ENCODE assay signal across 8 cellular contexts in the genomic region with DNA sequence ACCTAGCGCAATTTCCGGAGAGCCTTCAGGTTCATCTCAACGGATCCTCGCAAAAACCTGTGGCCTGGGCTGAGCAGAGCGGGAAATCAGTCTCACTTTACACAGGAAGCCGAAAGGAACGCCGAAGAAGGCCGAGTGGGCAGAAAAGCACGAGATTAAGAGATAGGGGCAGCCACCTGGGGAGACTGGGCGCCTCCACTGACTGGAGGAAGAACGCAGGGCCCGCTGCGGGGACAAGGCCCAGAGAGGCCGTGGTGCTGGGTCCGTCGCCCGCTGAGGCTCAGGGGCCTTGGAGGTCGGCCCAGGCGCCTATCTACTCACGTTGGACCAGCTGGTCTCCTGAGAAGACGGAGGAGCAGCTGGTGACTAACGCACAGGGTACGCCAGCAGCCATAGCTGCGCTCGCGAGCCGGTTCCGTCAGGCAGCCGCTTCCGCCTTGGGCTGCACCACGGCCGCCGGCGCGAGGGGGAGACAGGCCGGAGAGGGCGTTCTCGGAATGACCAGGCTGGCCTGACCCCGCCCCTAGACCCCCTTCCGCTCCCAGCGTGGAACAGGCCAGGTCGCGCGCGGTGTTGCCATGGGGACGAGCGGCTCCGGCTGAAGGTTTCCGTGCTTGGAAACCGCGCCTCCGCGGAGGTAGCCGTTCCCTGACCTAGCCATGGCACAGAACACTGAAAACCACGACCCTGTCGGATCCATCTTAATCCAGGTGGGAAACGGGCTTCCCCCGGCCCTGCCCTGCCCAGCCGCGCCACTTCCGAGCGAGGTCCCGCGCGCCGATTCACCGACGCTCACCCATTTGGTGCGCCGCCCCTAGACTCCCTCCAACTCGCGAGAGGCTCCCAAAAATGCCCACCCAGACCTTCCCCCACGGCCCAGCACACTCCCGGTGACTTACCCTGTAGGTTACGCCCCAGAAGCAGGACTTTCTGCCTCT. TPM values are rescaled to one million over a fixed set of nuclear protein-coding genes. Genes with fewer than 3 reads are reported as not detected.
DNase-seq lines count a peak whose midpoint lies in the region; ATAC-seq and TF ChIP-seq lines count a peak whose summit lies in the region.

A gene with protein sequence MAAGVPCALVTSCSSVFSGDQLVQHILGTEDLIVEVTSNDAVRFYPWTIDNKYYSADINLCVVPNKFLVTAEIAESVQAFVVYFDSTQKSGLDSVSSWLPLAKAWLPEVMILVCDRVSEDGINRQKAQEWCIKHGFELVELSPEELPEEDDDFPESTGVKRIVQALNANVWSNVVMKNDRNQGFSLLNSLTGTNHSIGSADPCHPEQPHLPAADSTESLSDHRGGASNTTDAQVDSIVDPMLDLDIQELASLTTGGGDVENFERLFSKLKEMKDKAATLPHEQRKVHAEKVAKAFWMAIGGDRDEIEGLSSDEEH (minus strand): TSS at position 424 of the 938 bp plus-strand sequence. CDS start 30 bp downstream, at position 394.
A gene (plus strand): TSS at position 549 of the 938 bp plus-strand sequence. CDS start 111 bp downstream, at position 660.

- peak within 1 kb of the TSS; percentile 95 to 98 for H3K27ac Mint-ChIP-seq in natural killer cell

- peak within 1 kb of the TSS; percentile 99 for H3K4me3 Mint-ChIP-seq in natural killer cell

- peaks cover 3 to 10% of the 10 kb centered on the region in 2 donors for H3K27me3 Mint-ChIP-seq in natural killer cell (ENCODE audit: low read depth in 2 of 2)

- H3K36me3 Mint-ChIP-seq in natural killer cell, result no peaks in the 10 kb centered on the region

- peak; percentile 98 for DNase-seq in EL
- peak; percentile 93 for DNase-seq in H4 (ENCODE audit: low spot score)
- DNase-seq in LNCaP clone FGC (ENCODE audit: low read depth), result peak; percentile 87
- peak; percentile 100 for DNase-seq in RPMI8226
- DNase-seq in activated T-helper 9 cell treated with anti-CD3 and anti-CD28 coated beads, Interleukin-2, amount 50 U/mL, for 16 hours (ENCODE audit: low read depth), result peak; percentile 95
- peak; percentile 98 for DNase-seq in fibroblast of pulmonary artery (ENCODE audit: low read depth)
- peak; percentile 97 for DNase-seq in natural killer cell
- DNase-seq in stimulated activated naive CD4-positive, alpha-beta T cell (lab: John Stamatoyannopoulos, UW), result peak; percentile 82 to 92 (median 88)

- no peak for TF ChIP-seq CTCF in LNCaP clone FGC (IDR thresholded peaks at IDR 0.05; ENCODE audit: control insufficient read depth, extremely low read depth, insufficient read depth)
- TF ChIP-seq CTCF in fibroblast of pulmonary artery (IDR thresholded peaks at IDR 0.05; ENCODE audit: low read length, missing control alignments), result no peak
- no peak for TF ChIP-seq CTCF in natural killer cell (IDR thresholded peaks at IDR 0.05)

- intact Hi-C loops in natural killer cell (cut with micrococcal nuclease), result loop anchor here (2.0 to 10.0 kb wide), 4 partner anchors 167 to 1030 kb away; a partner anchor contains a TSS

- peak; percentile 92 to 99 (median 95) for ATAC-seq in natural killer cell

- H3K4me3 ChIP-seq in LNCaP clone FGC (ENCODE audit: low read depth, low read length), result peak within 1 kb of the TSS; percentile 71
- peak within 1 kb of the TSS; percentile 84 for H3K4me3 ChIP-seq in fibroblast of pulmonary artery (replicated peaks; ENCODE audit: low read depth, low read length)

- no peaks in the 10 kb centered on the region for H3K9me3 Mint-ChIP-seq in natural killer cell

- H3K4me1 Mint-ChIP-seq in natural killer cell, result peaks cover 39 to 41% of the 10 kb centered on the region in 2 donors

RNA-seq across cellular contexts. Expression of the first gene that starts in this region (rescaled TPM):
- 65.8 and 87.8 TPM in 2 replicates for total RNA-seq in H4 (2014; rRNA removed; shearing (Covaris generic))
- 10 to 100 TPM; 41.1 to 44.3 (median 42.5) TPM for total RNA-seq in natural killer cell

RNA-seq across cellular contexts. Expression of the second gene that starts in this region (rescaled TPM):
- 0.43 and 1.4 TPM in 2 replicates for total RNA-seq in H4 (2014; rRNA removed; shearing (Covaris generic))
- 1 to 10 TPM in 1 of 3 donors, under 1 TPM in 2; 0.78 to 1.4 (median 0.86) TPM for total RNA-seq in natural killer cell

Comparison
In these comparisons a context has a peak if more than half of its experiments do, and no peak if none do; other contexts are left out.
1. Peak in every context shown above with its lines: DNase-seq, ATAC-seq and H3K4me3 ChIP-seq.